In genomic region chr7:135662123-135662372, GRCh38 we compare ENCODE assay signal across 8 cellular contexts. TPM values are rescaled to one million over a fixed set of nuclear protein-coding genes. Genes with fewer than 3 reads are reported as not detected.
DNase-seq lines count a peak whose midpoint lies in the region; ATAC-seq and TF ChIP-seq lines count a peak whose summit lies in the region.

No MANE protein-coding gene starts in this region.

- peak overlapping the region; percentile 49 for H3K4me2 ChIP-seq in neural cell (ENCODE audit: low read length)

- TF ChIP-seq CTCF in C4-2B (conservative IDR thresholded peaks at IDR 0.05) (no peak; the same call in 1 of the 2 replicates), coronary artery (IDR thresholded peaks at IDR 0.05) (no peak), neural cell (IDR thresholded peaks at IDR 0.05; ENCODE audit: poor library complexity, severe bottlenecking) (peak; percentile 90)

- peaks cover 42% of the 10 kb centered on the region for H3K79me2 ChIP-seq in neural cell (replicated peaks; ENCODE audit: insufficient read depth, low read length)

- TF ChIP-seq RAD21 in neural cell (conservative IDR thresholded peaks at IDR 0.05) = no peak

- peak overlapping the region; percentile 65 for H3K4me3 ChIP-seq in Jurkat, Clone E6-1 (ENCODE audit: low read length)
- H3K4me3 ChIP-seq in coronary artery (peak overlapping the region; percentile 83), neural cell (ENCODE audit: low read length) (peak overlapping the region; percentile 99)

- H3K27me3 ChIP-seq in neural cell (ENCODE audit: insufficient read depth, low read depth, low read length) = no peaks in the 10 kb centered on the region

- no peaks in the 10 kb centered on the region for H3K9me2 ChIP-seq in neural cell (ENCODE audit: insufficient read depth, low read length)

- H2AFZ ChIP-seq in neural cell (ENCODE audit: low read depth, low read length) = peak overlapping the region; percentile 88

- H3K9ac ChIP-seq in neural cell (ENCODE audit: low read length) = peak overlapping the region; percentile 88

- H3F3A ChIP-seq in neural cell (ENCODE audit: insufficient read depth, low read length, poor library complexity, severe bottlenecking) = no peaks in the 10 kb centered on the region

- peak overlapping the region; percentile 87 for H3K27ac ChIP-seq in C4-2B
- H3K27ac ChIP-seq in coronary artery = peak overlapping the region; percentile 93 to 96
- H3K27ac ChIP-seq in neural cell (ENCODE audit: low read length) = peak overlapping the region; percentile 49

- H3K36me3 ChIP-seq in neural cell (ENCODE audit: insufficient read depth, low read length) = no peaks in the 10 kb centered on the region

- TF ChIP-seq EP300 in neural cell (conservative IDR thresholded peaks at IDR 0.05; ENCODE audit: poor library complexity, severe bottlenecking) = no peak

- no peaks in the 10 kb centered on the region for H3K9me3 ChIP-seq in neural cell (ENCODE audit: low read length)

- no peak for DNase-seq in Jurkat, Clone E6-1 (ENCODE audit: low read depth, low spot score)
- DNase-seq in coronary artery (ENCODE audit: low spot score) (no peak), NCI-H526 treated with DMSO at 0.1 percent for 48 hours (lab: John Stamatoyannopoulos, UW) (no peak), hypothalamus (lab: John Stamatoyannopoulos, UW) (no peak), kidney tubule cell (ENCODE audit: low spot score) (no peak)

- ATAC-seq in GM18517 (IDR thresholded peaks at IDR 0.05; ENCODE audit: unreplicated experiment) = no peak

- H4K20me1 ChIP-seq in neural cell (ENCODE audit: insufficient read depth) = no peaks in the 10 kb centered on the region

TF ChIP-seq in neural cell, 6 proteins besides CTCF, POLR2A, EP300 and RAD21:
- TF ChIP-seq, protein P1, sequence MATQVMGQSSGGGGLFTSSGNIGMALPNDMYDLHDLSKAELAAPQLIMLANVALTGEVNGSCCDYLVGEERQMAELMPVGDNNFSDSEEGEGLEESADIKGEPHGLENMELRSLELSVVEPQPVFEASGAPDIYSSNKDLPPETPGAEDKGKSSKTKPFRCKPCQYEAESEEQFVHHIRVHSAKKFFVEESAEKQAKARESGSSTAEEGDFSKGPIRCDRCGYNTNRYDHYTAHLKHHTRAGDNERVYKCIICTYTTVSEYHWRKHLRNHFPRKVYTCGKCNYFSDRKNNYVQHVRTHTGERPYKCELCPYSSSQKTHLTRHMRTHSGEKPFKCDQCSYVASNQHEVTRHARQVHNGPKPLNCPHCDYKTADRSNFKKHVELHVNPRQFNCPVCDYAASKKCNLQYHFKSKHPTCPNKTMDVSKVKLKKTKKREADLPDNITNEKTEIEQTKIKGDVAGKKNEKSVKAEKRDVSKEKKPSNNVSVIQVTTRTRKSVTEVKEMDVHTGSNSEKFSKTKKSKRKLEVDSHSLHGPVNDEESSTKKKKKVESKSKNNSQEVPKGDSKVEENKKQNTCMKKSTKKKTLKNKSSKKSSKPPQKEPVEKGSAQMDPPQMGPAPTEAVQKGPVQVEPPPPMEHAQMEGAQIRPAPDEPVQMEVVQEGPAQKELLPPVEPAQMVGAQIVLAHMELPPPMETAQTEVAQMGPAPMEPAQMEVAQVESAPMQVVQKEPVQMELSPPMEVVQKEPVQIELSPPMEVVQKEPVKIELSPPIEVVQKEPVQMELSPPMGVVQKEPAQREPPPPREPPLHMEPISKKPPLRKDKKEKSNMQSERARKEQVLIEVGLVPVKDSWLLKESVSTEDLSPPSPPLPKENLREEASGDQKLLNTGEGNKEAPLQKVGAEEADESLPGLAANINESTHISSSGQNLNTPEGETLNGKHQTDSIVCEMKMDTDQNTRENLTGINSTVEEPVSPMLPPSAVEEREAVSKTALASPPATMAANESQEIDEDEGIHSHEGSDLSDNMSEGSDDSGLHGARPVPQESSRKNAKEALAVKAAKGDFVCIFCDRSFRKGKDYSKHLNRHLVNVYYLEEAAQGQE (IDR thresholded peaks at IDR 0.05; ENCODE audit: borderline replicate concordance) = peak; percentile 42
- no peak for TF ChIP-seq EZH2 (IDR thresholded peaks at IDR 0.05; ENCODE audit: borderline replicate concordance, insufficient read depth, low read length, poor library complexity, severe bottlenecking)
- TF ChIP-seq SMC3 (conservative IDR thresholded peaks at IDR 0.05; ENCODE audit: poor library complexity) = peak; percentile 80
- TF ChIP-seq MXI1 (conservative IDR thresholded peaks at IDR 0.05; ENCODE audit: poor library complexity, severe bottlenecking) = no peak

RNA-seq across cellular contexts. Expression of gene STMP1, which starts 0.3 kb away (rescaled TPM):
- polyA plus RNA-seq in Jurkat, Clone E6-1 (2012; ENCODE audit: insufficient read depth, insufficient read length) = 44.9 TPM
- 65.5 and 81.6 TPM in 2 replicates for polyA plus RNA-seq in neural cell
- 38.5 and 54.1 TPM in 2 replicates for polyA minus RNA-seq in neural cell
